Comparison of ENCODE assay signal across 28 cellular contexts in genomic region chr13:110293037-110293436, GRCh38. TPM values are rescaled to one million over a fixed set of nuclear protein-coding genes. Genes with fewer than 3 reads are reported as not detected.
DNase-seq lines count a peak whose midpoint lies in the region; ATAC-seq, FAIRE-seq and TF ChIP-seq lines count a peak whose summit lies in the region.
"Had no signal": no experiment of that assay in that cellular context is flagged by ENCODE, and none has a peak within 500 bp of the region (broad histone marks: within the 10 kb centered on the region; RNA-seq: fewer than 3 reads in every experiment).

No MANE protein-coding gene starts in this region.

- intact Hi-C loops in right cardiac atrium (cut with DNase I) (no loop called here), sciatic nerve (cut with DNase I) (no loop called here), natural killer cell (cut with micrococcal nuclease) (no loop called here)

- H4K20me1 ChIP-seq in astrocyte (ENCODE audit: insufficient read depth, low read length): peaks cover 98% of the 10 kb centered on the region
- H4K20me1 ChIP-seq: BLaER1 treated with 17β-estradiol and CSF1 and Interleukin-3, amounts not matched to agents 10 nM and 100 nM had no signal

- H3K36me3 ChIP-seq in astrocyte (ENCODE audit: insufficient read depth, low read length): peaks cover 9% of the 10 kb centered on the region
- peaks cover 84% of the 10 kb centered on the region for H3K36me3 ChIP-seq in endodermal cell (ENCODE audit: control insufficient read depth, insufficient read depth, low read length)
- H3K36me3 ChIP-seq: BLaER1 treated with 17β-estradiol and CSF1 and Interleukin-3, amounts not matched to agents 10 nM and 100 nM; HAP-1; MG63 had no signal

- H3K4me3 ChIP-seq in astrocyte (ENCODE audit: insufficient read depth, low read depth, low read length) (no peak overlapping the region), endodermal cell (ENCODE audit: low read length) (peak overlapping the region; percentile 17), right cardiac atrium (ENCODE audit: low read length) (no peak overlapping the region)
- H3K4me3 ChIP-seq: A549; BLaER1 treated with 17β-estradiol and CSF1 and Interleukin-3, amounts not matched to agents 10 nM and 100 nM; GM12878; HAP-1; MG63; SK-N-MC had no signal

- H3K27ac Mint-ChIP-seq in astrocyte (ENCODE audit: unreplicated experiment) (peak overlapping the region; percentile 13), endodermal cell (no peak overlapping the region), natural killer cell (no peak overlapping the region)
- H3K27ac Mint-ChIP-seq: CD4-positive, alpha-beta T cell had no signal

- DNase-seq in astrocyte (ENCODE audit: low read depth) (no peak), endodermal cell (no peak), right cardiac atrium (no peak), sciatic nerve (ENCODE audit: low spot score) (peak; percentile 8), NK-92 (lab: John Stamatoyannopoulos, UW; ENCODE audit: unreplicated experiment) (no peak), natural killer cell (no peak)
- DNase-seq: AML-193; CD4-positive, alpha-beta T cell; COR-L47; DMS79; EL; GDM1; GOT3; IMR-90; KG1; MG63; NCI-H2029; NCI-H446 treated with DMSO at 0.1 percent for 48 hours; NCI-H82; SIG-M5 had no signal

- peaks cover 36% of the 10 kb centered on the region for H3K36me3 Mint-ChIP-seq in astrocyte (ENCODE audit: low read depth, unreplicated experiment)
- peaks cover 69% of the 10 kb centered on the region for H3K36me3 Mint-ChIP-seq in endodermal cell (ENCODE audit: low read depth)
- H3K36me3 Mint-ChIP-seq in natural killer cell: no peaks in the 10 kb centered on the region

- H3K4me3 Mint-ChIP-seq in astrocyte (ENCODE audit: unreplicated experiment): no peak overlapping the region
- H3K4me3 Mint-ChIP-seq in endodermal cell: no peak overlapping the region
- no peak overlapping the region for H3K4me3 Mint-ChIP-seq in natural killer cell
- H3K4me3 Mint-ChIP-seq: CD4-positive, alpha-beta T cell had no signal

- H3K9me3 Mint-ChIP-seq in astrocyte (ENCODE audit: unreplicated experiment): no peaks in the 10 kb centered on the region
- peaks cover 6% of the 10 kb centered on the region for H3K9me3 Mint-ChIP-seq in endodermal cell
- no peaks in the 10 kb centered on the region for H3K9me3 Mint-ChIP-seq in natural killer cell
- H3K9me3 Mint-ChIP-seq: CD4-positive, alpha-beta T cell had no signal

- H3K4me1 Mint-ChIP-seq in astrocyte (ENCODE audit: low read depth, unreplicated experiment): peaks cover 18% of the 10 kb centered on the region
- peaks cover 34% of the 10 kb centered on the region for H3K4me1 Mint-ChIP-seq in endodermal cell
- H3K4me1 Mint-ChIP-seq in natural killer cell: no peaks in the 10 kb centered on the region

- H3K9ac ChIP-seq in astrocyte (ENCODE audit: low read length) (no peak overlapping the region), endodermal cell (ENCODE audit: extremely low read depth, low read length, poor library complexity, severe bottlenecking) (no peak overlapping the region)
- H3K9ac ChIP-seq: BLaER1 treated with 17β-estradiol and CSF1 and Interleukin-3, amounts not matched to agents 10 nM and 100 nM had no signal

- TF ChIP-seq CTCF in astrocyte (IDR thresholded peaks at IDR 0.05; ENCODE audit: insufficient read depth, low read depth, low read length) (no peak), endodermal cell (conservative IDR thresholded peaks at IDR 0.05) (no peak), natural killer cell (IDR thresholded peaks at IDR 0.05) (no peak)

- H3K9me3 ChIP-seq in astrocyte (ENCODE audit: insufficient read depth, low read depth, low read length): no peaks in the 10 kb centered on the region
- H3K9me3 ChIP-seq in endodermal cell (ENCODE audit: control insufficient read depth, low read length): peaks cover 26% of the 10 kb centered on the region
- H3K9me3 ChIP-seq in right cardiac atrium (ENCODE audit: control insufficient read depth, low read length): no peaks in the 10 kb centered on the region
- H3K9me3 ChIP-seq: A549; BLaER1 treated with 17β-estradiol and CSF1 and Interleukin-3, amounts not matched to agents 10 nM and 100 nM; HAP-1; MG63 had no signal

- H3K27ac ChIP-seq in astrocyte (ENCODE audit: low read depth, low read length) (no peak overlapping the region), endodermal cell (ENCODE audit: low read depth, low read length) (no peak overlapping the region), right cardiac atrium (ENCODE audit: low read length) (peak overlapping the region; percentile 72)
- H3K27ac ChIP-seq: A549; BLaER1 treated with 17β-estradiol and CSF1 and Interleukin-3, amounts not matched to agents 10 nM and 100 nM; RWPE1; SK-N-MC had no signal

- H3K27me3 Mint-ChIP-seq in astrocyte (ENCODE audit: low read depth, unreplicated experiment) (no peaks in the 10 kb centered on the region), endodermal cell (ENCODE audit: insufficient read depth) (no peaks in the 10 kb centered on the region), natural killer cell (ENCODE audit: low read depth in 2 of 2) (peaks cover 7 to 17% of the 10 kb centered on the region in 2 donors)

- no peak for ATAC-seq in right cardiac atrium
- no peak for ATAC-seq in sciatic nerve
- ATAC-seq in natural killer cell: no peak
- no peak for ATAC-seq in GM21367 (IDR thresholded peaks at IDR 0.05; ENCODE audit: unreplicated experiment)
- ATAC-seq: A549, GM12878, Panc1 had no signal

- no peaks in the 10 kb centered on the region for H3K27me3 ChIP-seq in astrocyte (ENCODE audit: insufficient read depth, low read length)
- H3K27me3 ChIP-seq in endodermal cell (ENCODE audit: control insufficient read depth, insufficient read depth, low read length, poor library complexity, severe bottlenecking): no peaks in the 10 kb centered on the region
- H3K27me3 ChIP-seq in right cardiac atrium (ENCODE audit: control insufficient read depth, insufficient read depth): no peaks in the 10 kb centered on the region
- H3K27me3 ChIP-seq: MG63 had no signal

- peaks cover 97% of the 10 kb centered on the region for H3K79me2 ChIP-seq in astrocyte (ENCODE audit: insufficient read depth, low read length)

- H3K4me1 ChIP-seq in astrocyte (ENCODE audit: insufficient read depth, low read length) (no peaks in the 10 kb centered on the region), endodermal cell (ENCODE audit: control insufficient read depth, insufficient read depth, low read length) (peaks cover 9% of the 10 kb centered on the region), right cardiac atrium (ENCODE audit: control insufficient read depth, insufficient read depth, low read length) (peaks cover 9% of the 10 kb centered on the region)
- H3K4me1 ChIP-seq: A549, HAP-1 had no signal

- 95% methylated on average over 6 to 7 of the region's 7 CpGs for WGBS in endodermal cell (ENCODE audit: insufficient coverage in 1 of 2, insufficient read length in 1 of 2), 2 experiments
- 76% methylated on average over 7 of the region's 7 CpGs for WGBS in right cardiac atrium

- H3K4me2 ChIP-seq in astrocyte (ENCODE audit: low read length): no peak overlapping the region
- H3K4me2 ChIP-seq: A549; BLaER1 treated with 17β-estradiol and CSF1 and Interleukin-3, amounts not matched to agents 10 nM and 100 nM had no signal

- H2AFZ ChIP-seq in astrocyte (ENCODE audit: low read depth, low read length): no peak overlapping the region

- no peak for FAIRE-seq in astrocyte (lab: Jason Lieb, UNC)
- FAIRE-seq: A549, GM12878 had no signal

RNA-seq across cellular contexts. Expression of gene COL4A1, which starts 13.9 kb away (rescaled TPM):
- 2,489 and 3,103 TPM in 2 replicates for total RNA-seq in astrocyte
- total RNA-seq in endodermal cell: 100 to 1,000 TPM; 702 to 764 TPM
- 174 TPM for polyA plus RNA-seq in endodermal cell (2013, experiment 1 of 2)
- 194 TPM for polyA plus RNA-seq in endodermal cell (2013, experiment 2 of 2)
- 100 to 1,000 TPM in 3 of 4 donors, 10 to 100 TPM in 1; 91.9 to 267 (median 118) TPM for total RNA-seq in right cardiac atrium
- 69.8 TPM for polyA plus RNA-seq in right cardiac atrium
- total RNA-seq in sciatic nerve: 423 TPM
- not detected for total RNA-seq in natural killer cell

RNA-seq across cellular contexts. Expression of gene COL4A2, which starts 14.0 kb away (rescaled TPM):
- total RNA-seq in astrocyte (1,414 and 1,647 TPM in 2 replicates), endodermal cell (100 to 1,000 TPM; 388 to 398 TPM), right cardiac atrium (100 to 1,000 TPM in 3 of 4 donors, 10 to 100 TPM in 1; 84.7 to 268 (median 123) TPM), sciatic nerve (417 TPM), natural killer cell (not detected)
- polyA plus RNA-seq in endodermal cell (2013, experiment 1 of 2): 216 TPM
- polyA plus RNA-seq in endodermal cell (2013, experiment 2 of 2): 219 TPM
- 101 TPM for polyA plus RNA-seq in right cardiac atrium
- total RNA-seq: CD4-positive, alpha-beta T cell had no signal

Comparison
In these comparisons a context has a peak if more than half of its experiments do, and no peak if none do; other contexts are left out.
1. RNA of gene COL4A1, which starts 13.9 kb away (total RNA-seq): 2,489 to 3,103 TPM in astrocyte, 702 to 764 TPM in endodermal cell, 423 TPM in sciatic nerve (single experiment) and 91.9 to 267 TPM in right cardiac atrium; not detected in natural killer cell; every median in the first group is over 10 times any median in the second.
2. RNA of gene COL4A2, which starts 14.0 kb away (total RNA-seq): 1,414 to 1,647 TPM in astrocyte, 417 TPM in sciatic nerve (single experiment), 388 to 398 TPM in endodermal cell and 84.7 to 268 TPM in right cardiac atrium; not detected in natural killer cell; every median in the first group is over 10 times any median in the second.